ENCODE assay signal across 19 cellular contexts in genomic region chr4:111510535-111510934, GRCh38.
DNase-seq lines count a peak whose midpoint lies in the region.
"Had no signal": no experiment of that assay in that cellular context is flagged by ENCODE, and none has a peak within 500 bp of the region (broad histone marks: within the 10 kb centered on the region; RNA-seq: fewer than 3 reads in every experiment).

No MANE protein-coding gene starts in this region.

- DNase-seq in EL: peak; percentile 52
- peak; percentile 11 for DNase-seq in HT1080 (ENCODE audit: low read depth)
- DNase-seq in astrocyte of the hippocampus (ENCODE audit: low read depth, low spot score): peak; percentile 6
- peak; percentile 28 for DNase-seq in iris pigment epithelial cell (ENCODE audit: low read depth)
- no peak for DNase-seq in GM19238 (ENCODE audit: insufficient read length, low spot score)
- DNase-seq in effector CD4-positive, alpha-beta T cell: no peak
- no peak for DNase-seq in central memory CD4-positive, alpha-beta T cell
- no peak for DNase-seq in glomerular visceral epithelial cell (ENCODE audit: extremely low spot score)
- DNase-seq: CD8-positive, alpha-beta memory T cell; DMS53; H7; Karpas-422; MM.1S; NCI-H1092; NCI-H1436 treated with DMSO at 0.1 percent for 48 hours; NCI-H2029; NCI-H2171; NCI-H526; PC-9 had no signal

Comparison
In these comparisons a context has a peak if more than half of its experiments do, and no peak if none do; other contexts are left out.
1. DNase-seq: peak in EL (single experiment), HT1080 (single experiment), astrocyte of the hippocampus (single experiment) and iris pigment epithelial cell (single experiment); none in GM19238 (single experiment), effector CD4-positive, alpha-beta T cell (single experiment), central memory CD4-positive, alpha-beta T cell (single experiment) and glomerular visceral epithelial cell (single experiment).